ENCODE assay signal across 14 cellular contexts in the genomic region with DNA sequence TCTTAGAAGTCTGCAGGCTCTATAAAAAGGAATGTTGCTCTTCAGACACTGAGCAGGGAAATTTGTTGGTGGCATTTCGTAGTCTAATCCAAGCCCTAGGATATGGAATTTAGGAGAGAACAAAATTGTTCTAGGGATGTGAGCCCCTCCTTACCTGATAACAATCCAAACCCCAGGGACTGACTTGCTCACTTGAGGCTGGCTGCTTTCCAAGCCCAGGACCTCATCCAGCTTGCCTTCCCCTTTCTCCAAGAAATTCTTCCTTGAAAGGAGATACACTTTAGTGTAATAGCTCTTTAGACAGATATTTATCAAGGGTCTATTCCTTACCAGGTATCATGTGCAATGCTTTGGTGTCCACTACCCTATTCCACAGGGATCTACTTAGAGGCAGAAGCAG.
"Had no signal": no experiment of that assay in that cellular context is flagged by ENCODE, and none has a peak within 500 bp of the region (broad histone marks: within the 10 kb centered on the region; RNA-seq: fewer than 3 reads in every experiment).

No MANE protein-coding gene starts in this region.

- H3K9me3 Mint-ChIP-seq: endodermal cell had no signal

- H3K36me3 Mint-ChIP-seq: naive thymus-derived CD4-positive, alpha-beta T cell had no signal

- H3K4me1 ChIP-seq: colonic mucosa, psoas muscle had no signal

- H3K4me1 Mint-ChIP-seq: endodermal cell; naive thymus-derived CD4-positive, alpha-beta T cell had no signal

- H3K27ac ChIP-seq: colonic mucosa, neutrophil, psoas muscle, skin epidermis had no signal

- H3K4me3 Mint-ChIP-seq: endodermal cell; naive thymus-derived CD4-positive, alpha-beta T cell had no signal

- H3K9me3 ChIP-seq: colonic mucosa, heart left ventricle, neutrophil, psoas muscle, suprapubic skin, transverse colon had no signal

- H3K36me3 ChIP-seq: colonic mucosa, heart left ventricle, neutrophil, suprapubic skin, transverse colon had no signal

- H3K27ac Mint-ChIP-seq: endodermal cell; naive thymus-derived CD4-positive, alpha-beta T cell had no signal

- DNase-seq: colonic mucosa; dermis blood vessel endothelial cell; endodermal cell; hippocampal formation; naive thymus-derived CD4-positive, alpha-beta T cell; psoas muscle; stimulated activated CD4-positive, alpha-beta T cell treated with anti-CD3 and anti-CD28 coated beads, Interleukin-12 subunit alpha, Interleukin-12 subunit beta, amount 100 ng/mL, for 4 hours; stimulated activated naive CD4-positive, alpha-beta T cell; transverse colon had no signal

- H3K27me3 ChIP-seq: colonic mucosa, heart left ventricle, neutrophil, suprapubic skin, transverse colon had no signal

- ATAC-seq: naive thymus-derived CD4-positive, alpha-beta T cell; psoas muscle; sciatic nerve had no signal

- H3K4me3 ChIP-seq: colonic mucosa, heart left ventricle, psoas muscle, skin epidermis, suprapubic skin, transverse colon had no signal
